Comparison of ENCODE assay signal across 18 cellular contexts in the genomic region with DNA sequence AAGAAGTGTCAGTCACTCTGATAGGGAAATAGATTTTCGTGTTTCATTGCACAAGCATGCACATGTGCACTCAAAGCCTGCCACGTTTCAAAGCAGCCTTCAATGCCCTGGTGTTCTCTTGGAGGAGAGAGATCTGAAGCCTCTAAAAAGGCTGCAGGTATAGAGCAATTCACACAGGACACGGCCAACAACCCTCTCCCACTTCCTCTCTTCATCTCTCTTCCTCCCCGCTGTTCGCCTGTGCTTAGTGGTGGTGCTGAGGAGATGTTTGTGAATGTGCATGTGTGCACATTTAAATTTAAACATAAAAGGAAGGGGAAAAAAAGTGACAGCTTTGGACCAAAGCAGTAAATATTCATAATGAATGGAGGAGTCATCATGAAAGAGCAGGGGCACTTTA.
"Had no signal": no experiment of that assay in that cellular context is flagged by ENCODE, and none has a peak within 500 bp of the region (broad histone marks: within the 10 kb centered on the region; RNA-seq: fewer than 3 reads in every experiment).

No MANE protein-coding gene starts in this region.

- H3K4me1 ChIP-seq: body of pancreas, spleen, suprapubic skin, tibial nerve had no signal

- H3K9me3 ChIP-seq: body of pancreas, spleen, suprapubic skin, tibial nerve had no signal

- H3K27me3 ChIP-seq: body of pancreas, suprapubic skin, tibial nerve had no signal

- H3K36me3 ChIP-seq: spleen, suprapubic skin, tibial nerve had no signal

- H3K4me3 ChIP-seq: body of pancreas, coronary artery, spleen, suprapubic skin, tibial nerve had no signal

- DNase-seq: activated B cell treated with CpG ODN at 0.5 μM for 24 hours; activated CD4-positive, alpha-beta T cell treated with anti-CD3 and anti-CD28 coated beads, Interleukin-2, amount 50 U/mL, for 4 hours; activated effector memory CD4-positive, alpha-beta T cell treated with Interleukin-2 at 50 U/mL for 16 hours; activated naive CD4-positive, alpha-beta T cell treated with Interleukin-2 at 50 U/mL for 16 hours; activated T-cell treated with anti-CD3 and anti-CD28 coated beads for 4 hours; aorta; head of caudate nucleus; hippocampal formation; left cardiac atrium; naive thymus-derived CD8-positive, alpha-beta T cell; spleen; stimulated activated naive CD4-positive, alpha-beta T cell; T-helper 9 cell had no signal

- H3K27ac ChIP-seq: body of pancreas, coronary artery, spleen, suprapubic skin, tibial nerve had no signal

- ATAC-seq: body of pancreas; naive thymus-derived CD8-positive, alpha-beta T cell; right cardiac atrium had no signal
